Comparison of ENCODE assay signal across 10 cellular contexts in genomic region chr4:2135083-2135482, GRCh38.
DNase-seq lines count a peak whose midpoint lies in the region; ATAC-seq and TF ChIP-seq lines count a peak whose summit lies in the region.
"Had no signal": no experiment of that assay in that cellular context is flagged by ENCODE, and none has a peak within 500 bp of the region (broad histone marks: within the 10 kb centered on the region; RNA-seq: fewer than 3 reads in every experiment).

No MANE protein-coding gene starts in this region.

- H3K4me1 Mint-ChIP-seq in CD4-positive, alpha-beta T cell (ENCODE audit: low read depth): peaks cover 22% of the 10 kb centered on the region
- peaks cover 4% of the 10 kb centered on the region for H3K4me1 Mint-ChIP-seq in type B pancreatic cell (ENCODE audit: unreplicated experiment)

- peaks cover 6% of the 10 kb centered on the region for H3K9me3 Mint-ChIP-seq in CD4-positive, alpha-beta T cell
- H3K9me3 Mint-ChIP-seq in type B pancreatic cell: peaks cover 13% of the 10 kb centered on the region

- no peak for TF ChIP-seq CTCF in CD4-positive, alpha-beta T cell (IDR thresholded peaks at IDR 0.05)
- TF ChIP-seq CTCF in type B pancreatic cell (conservative IDR thresholded peaks at IDR 0.05): no peak

- H3K27ac ChIP-seq in CD4-positive, alpha-beta T cell (ENCODE audit: low read depth, low read length): no peak overlapping the region

- H3K27me3 Mint-ChIP-seq in CD4-positive, alpha-beta T cell: no peaks in the 10 kb centered on the region
- H3K27me3 Mint-ChIP-seq in type B pancreatic cell: no peaks in the 10 kb centered on the region

- CTCF ChIA-PET in CD4-positive, alpha-beta T cell (lab: Charles Lee): no interaction called here

- DNase-seq in CD4-positive, alpha-beta T cell: peak in 2 of 10 experiments; percentile 5 to 22
- DNase-seq in GM04503 (ENCODE audit: low read depth) (peak; percentile 8), UCSD-AML1 (lab: John Stamatoyannopoulos, UW; ENCODE audit: unreplicated experiment) (peak; percentile 28), glomerular endothelial cell (ENCODE audit: extremely low read depth, low read depth, low spot score) (peak; percentile 14), erythroblast (lab: John Stamatoyannopoulos, UW) (no peak), type B pancreatic cell (ENCODE audit: extremely low spot score, unreplicated experiment) (no peak), nucleus accumbens (lab: John Stamatoyannopoulos, UW) (no peak)
- DNase-seq: activated CD4-positive, alpha-beta T cell treated with anti-CD3 and anti-CD28 coated beads for 4 hours; NCI-H146 had no signal

- no peak overlapping the region for H3K4me3 Mint-ChIP-seq in CD4-positive, alpha-beta T cell
- H3K4me3 Mint-ChIP-seq in type B pancreatic cell: no peak overlapping the region

- H3K36me3 Mint-ChIP-seq in CD4-positive, alpha-beta T cell (ENCODE audit: low read depth): no peaks in the 10 kb centered on the region
- H3K36me3 Mint-ChIP-seq in type B pancreatic cell: no peaks in the 10 kb centered on the region

- no peak overlapping the region for H3K27ac Mint-ChIP-seq in CD4-positive, alpha-beta T cell
- H3K27ac Mint-ChIP-seq in type B pancreatic cell: no peak overlapping the region

- peaks cover 16% of the 10 kb centered on the region for H3K9me3 ChIP-seq in CD4-positive, alpha-beta T cell (ENCODE audit: control insufficient read depth, low read length)

- H3K27me3 ChIP-seq in CD4-positive, alpha-beta T cell (ENCODE audit: control insufficient read depth, insufficient read depth, low read length): no peaks in the 10 kb centered on the region

- POLR2A ChIA-PET in CD4-positive, alpha-beta T cell (lab: Charles Lee): no interaction called here

- no peak for TF ChIP-seq POLR2A in erythroblast (IDR thresholded peaks at IDR 0.05; ENCODE audit: low read length)

- ATAC-seq in CD4-positive, alpha-beta T cell (ENCODE audit: poor library complexity): peak; percentile 55
- no peak for ATAC-seq in esophagus mucosa

- intact Hi-C loops in CD4-positive, alpha-beta T cell (cut with DNase I, micrococcal nuclease): no loop called here

Comparison
In these comparisons a context has a peak if more than half of its experiments do, and no peak if none do; other contexts are left out.
1. DNase-seq: peak in GM04503 (single experiment), UCSD-AML1 (single experiment) and glomerular endothelial cell (single experiment); none in erythroblast (0 of 2), type B pancreatic cell (single experiment) and nucleus accumbens (0 of 56).